Comparison of ENCODE assay signal across 17 cellular contexts in the genomic region with DNA sequence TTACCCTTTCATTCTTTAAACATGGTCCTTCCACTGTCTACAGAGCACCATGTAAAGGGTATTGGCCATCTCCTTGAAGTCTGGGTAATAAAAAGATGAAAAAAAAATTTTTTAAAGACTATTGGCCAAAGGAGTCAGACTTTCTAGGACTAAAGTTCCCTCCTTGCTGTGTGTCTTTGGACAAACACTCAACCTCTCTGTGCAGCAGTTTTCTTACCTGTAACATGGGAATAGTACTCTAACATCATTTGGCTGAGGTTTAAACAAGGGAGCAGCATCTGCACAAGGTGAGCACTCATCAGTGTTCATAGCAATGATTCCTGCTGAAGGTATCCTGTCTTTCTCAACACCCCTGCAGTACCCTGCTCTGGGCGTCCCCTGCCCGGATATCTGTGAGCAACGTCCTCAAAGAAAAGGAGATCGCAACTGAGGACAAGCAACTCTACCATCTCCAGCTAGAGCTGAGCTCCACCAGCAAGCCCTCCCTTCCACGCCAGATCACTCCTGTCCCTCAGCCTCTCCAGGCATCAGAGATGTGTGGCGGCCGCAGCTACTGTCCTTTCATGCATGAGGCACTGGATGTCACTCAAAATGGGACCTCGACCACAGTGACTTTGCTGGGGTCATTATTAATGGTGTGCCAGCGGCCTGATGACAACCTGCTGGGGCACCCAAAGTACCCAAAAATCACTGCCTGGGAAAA. TPM values are rescaled to one million over a fixed set of nuclear protein-coding genes. Genes with fewer than 3 reads are reported as not detected.
DNase-seq lines count a peak whose midpoint lies in the region; ATAC-seq, FAIRE-seq and TF ChIP-seq lines count a peak whose summit lies in the region.
"Had no signal": no experiment of that assay in that cellular context is flagged by ENCODE, and none has a peak within 500 bp of the region (broad histone marks: within the 10 kb centered on the region; RNA-seq: fewer than 3 reads in every experiment).

No MANE protein-coding gene starts in this region.

- intact Hi-C loops in left ventricle myocardium inferior (cut with micrococcal nuclease): no loop called here

- DNase-seq in left ventricle myocardium inferior: no peak
- DNase-seq in right atrium auricular region (ENCODE audit: low spot score): no peak
- DNase-seq in stimulated activated effector memory CD8-positive, alpha-beta T cell treated with anti-CD3 and anti-CD28 coated beads, Interleukin-12 subunit alpha, Interleukin-12 subunit beta, amount 100 ng/mL, for 72 hours (ENCODE audit: low spot score in 2 of 2): no peak
- no peak for DNase-seq in GM12891 (ENCODE audit: insufficient read length, low spot score)
- no peak for DNase-seq in GM19240 (ENCODE audit: insufficient read length, low spot score)
- DNase-seq: CD8-positive, alpha-beta memory T cell; KG1; naive thymus-derived CD4-positive, alpha-beta T cell; NCI-H2081; right cardiac atrium; stimulated activated naive CD4-positive, alpha-beta T cell treated with Interleukin-2 at 50 U/mL for 16 hours had no signal

- peaks cover 47% of the 10 kb centered on the region for H3K4me1 Mint-ChIP-seq in nephron
- peaks cover 27% of the 10 kb centered on the region for H3K4me1 Mint-ChIP-seq in stimulated activated effector memory CD8-positive, alpha-beta T cell treated with anti-CD3 and anti-CD28 coated beads, Interleukin-12 subunit alpha, Interleukin-12 subunit beta, amount 100 ng/mL, for 72 hours

- no peak for ATAC-seq in stimulated activated effector memory CD8-positive, alpha-beta T cell treated with anti-CD3 and anti-CD28 coated beads, Interleukin-12 subunit alpha, Interleukin-12 subunit beta, amount 100 ng/mL, for 72 hours
- no peak for ATAC-seq in HG03442 (IDR thresholded peaks at IDR 0.05; ENCODE audit: unreplicated experiment)
- ATAC-seq: activated CD4-positive, CD25-positive, alpha-beta regulatory T cell treated with anti-CD3 and anti-CD28 coated beads, Interleukin-2, amount 50 U/mL, for 24 hours; naive thymus-derived CD4-positive, alpha-beta T cell; right cardiac atrium had no signal

- H3K4me1 ChIP-seq in left ventricle myocardium inferior (peaks cover 44% of the 10 kb centered on the region), right atrium auricular region (peaks cover 0 to 17% of the 10 kb centered on the region in 2 donors)

- H3K4me3 Mint-ChIP-seq in nephron: peak overlapping the region; percentile 70 to 79 (median 71)
- no peak overlapping the region for H3K4me3 Mint-ChIP-seq in stimulated activated effector memory CD8-positive, alpha-beta T cell treated with anti-CD3 and anti-CD28 coated beads, Interleukin-12 subunit alpha, Interleukin-12 subunit beta, amount 100 ng/mL, for 72 hours

- H3K27ac ChIP-seq in left ventricle myocardium inferior (replicated peaks) (peak overlapping the region; percentile 91), right atrium auricular region (no peak overlapping the region), angular gyrus (ENCODE audit: low read depth, low read length) (peak overlapping the region; percentile 58)
- H3K27ac ChIP-seq: cardiac muscle cell, HL-60 had no signal

- peaks cover 7% of the 10 kb centered on the region for H3K27me3 Mint-ChIP-seq in nephron (ENCODE audit: low read depth)

- H3K4me3 ChIP-seq in left ventricle myocardium inferior (no peak overlapping the region), right atrium auricular region (no peak overlapping the region)
- H3K4me3 ChIP-seq: cardiac muscle cell had no signal

- H3K9me3 ChIP-seq in left ventricle myocardium inferior (replicated peaks) (no peaks in the 10 kb centered on the region), right atrium auricular region (no peaks in the 10 kb centered on the region)

- no peak for TF ChIP-seq POLR2A in GM12891 (IDR thresholded peaks at IDR 0.05; ENCODE audit: low read depth, low read length)

- TF ChIP-seq CTCF in left ventricle myocardium inferior (IDR thresholded peaks at IDR 0.05; ENCODE audit: borderline replicate concordance) (no peak), right atrium auricular region (IDR thresholded peaks at IDR 0.05) (no peak), nephron (IDR thresholded peaks at IDR 0.05; ENCODE audit: unreplicated experiment in 3 of 3) (no peak)

- FAIRE-seq in GM12891 (lab: Jason Lieb, UNC): no peak

- H3K36me3 Mint-ChIP-seq in nephron (ENCODE audit: low read depth): no peaks in the 10 kb centered on the region
- peaks cover 18% of the 10 kb centered on the region for H3K36me3 Mint-ChIP-seq in stimulated activated effector memory CD8-positive, alpha-beta T cell treated with anti-CD3 and anti-CD28 coated beads, Interleukin-12 subunit alpha, Interleukin-12 subunit beta, amount 100 ng/mL, for 72 hours
- H3K36me3 Mint-ChIP-seq: CD8-positive, alpha-beta memory T cell had no signal

- peak overlapping the region; percentile 85 to 95 (median 93) for H3K27ac Mint-ChIP-seq in nephron
- H3K27ac Mint-ChIP-seq in stimulated activated effector memory CD8-positive, alpha-beta T cell treated with anti-CD3 and anti-CD28 coated beads, Interleukin-12 subunit alpha, Interleukin-12 subunit beta, amount 100 ng/mL, for 72 hours: peak overlapping the region; percentile 94

- peaks cover 26% of the 10 kb centered on the region for H3K27me3 ChIP-seq in left ventricle myocardium inferior (ENCODE audit: low read depth)
- no peaks in the 10 kb centered on the region for H3K27me3 ChIP-seq in right atrium auricular region

- no peaks in the 10 kb centered on the region for H3K9me3 Mint-ChIP-seq in nephron
- H3K9me3 Mint-ChIP-seq in stimulated activated effector memory CD8-positive, alpha-beta T cell treated with anti-CD3 and anti-CD28 coated beads, Interleukin-12 subunit alpha, Interleukin-12 subunit beta, amount 100 ng/mL, for 72 hours: peaks cover 2% of the 10 kb centered on the region
- H3K9me3 Mint-ChIP-seq: CD8-positive, alpha-beta memory T cell had no signal

- H3K36me3 ChIP-seq in left ventricle myocardium inferior (no peaks in the 10 kb centered on the region), right atrium auricular region (no peaks in the 10 kb centered on the region)
- H3K36me3 ChIP-seq: cardiac muscle cell had no signal

TF ChIP-seq in GM12891, 5 proteins besides CTCF, POLR2A, EP300 and RAD21:
- TF ChIP-seq TAF1 (IDR thresholded peaks at IDR 0.05; ENCODE audit: low read depth, low read length) (no peak), SPI1 (IDR thresholded peaks at IDR 0.05; ENCODE audit: low read depth, low read length) (no peak), POU2F2 (IDR thresholded peaks at IDR 0.05; ENCODE audit: low read depth, low read length) (no peak), POLR2AphosphoS5 (IDR thresholded peaks at IDR 0.05; ENCODE audit: low read depth, low read length) (no peak), PAX5 (IDR thresholded peaks at IDR 0.05; ENCODE audit: insufficient read depth, low read length, severe bottlenecking) (no peak)

RNA-seq across cellular contexts. Expression of a gene that starts 29.5 kb away (rescaled TPM):
- total RNA-seq in left ventricle myocardium inferior: 4.0 TPM
- total RNA-seq in right atrium auricular region: 10 to 100 TPM in 1 of 2 donors, 1 to 10 TPM in 1; 7.2 to 13.1 TPM
- polyA plus RNA-seq in GM12891 (2012; ENCODE audit: low read depth, missing spikeins): 0.30 TPM

Comparison
In these comparisons a context has a peak if more than half of its experiments do, and no peak if none do; other contexts are left out.
1. H3K27ac ChIP-seq: peak in left ventricle myocardium inferior (single experiment) and angular gyrus (single experiment); none in right atrium auricular region (0 of 2).